In genomic region chr2:232352511-232353091, GRCh38 we compare ENCODE assay signal across 1 cellular context.
TF ChIP-seq lines count a peak whose summit lies in the region.

No MANE protein-coding gene starts in this region.

TF ChIP-seq in H1, 55 proteins besides CTCF, POLR2A, EP300 and RAD21:
- TF ChIP-seq NRF1 (IDR thresholded peaks at IDR 0.05; ENCODE audit: low read depth, low read length) (no peak), KDM4A (IDR thresholded peaks at IDR 0.05; ENCODE audit: low read depth, low read length, severe bottlenecking) (peak; percentile 27)
